In genomic region chr6:119541132-119541905, GRCh38 we compare ENCODE assay signal across 1 cellular context.
TF ChIP-seq lines count a peak whose summit lies in the region.

No MANE protein-coding gene starts in this region.

TF ChIP-seq in SK-N-SH, 30 proteins besides CTCF, POLR2A, EP300 and RAD21 (continued from another document):
- peak; percentile 87 for TF ChIP-seq SIN3A (IDR thresholded peaks at IDR 0.05; ENCODE audit: borderline replicate concordance, low read depth, low read length)
- peak; percentile 51 for TF ChIP-seq ELF1 (IDR thresholded peaks at IDR 0.05)
- TF ChIP-seq YY1 (IDR thresholded peaks at IDR 0.05; ENCODE audit: low read depth) = no peak
- TF ChIP-seq USF1 (IDR thresholded peaks at IDR 0.05; ENCODE audit: borderline replicate concordance, low read depth) = peak; percentile 50; the same call in 1 of the 2 replicates
- no peak for TF ChIP-seq MXI1 (IDR thresholded peaks at IDR 0.05; ENCODE audit: low read depth, low read length)
- no peak for TF ChIP-seq NRF1 (IDR thresholded peaks at IDR 0.05; ENCODE audit: low read depth, low read length)
- peak; percentile 99 for TF ChIP-seq TEAD4 (IDR thresholded peaks at IDR 0.05; ENCODE audit: borderline replicate concordance, insufficient read depth)
- TF ChIP-seq FOXM1 (IDR thresholded peaks at IDR 0.05; ENCODE audit: low read depth) = peak; percentile 98
- TF ChIP-seq NFIC (IDR thresholded peaks at IDR 0.05; ENCODE audit: borderline replicate concordance) = peak; percentile 98
- no peak for TF ChIP-seq USF2 (IDR thresholded peaks at IDR 0.05; ENCODE audit: borderline replicate concordance, low read depth, low read length)
- TF ChIP-seq FOSL2 (IDR thresholded peaks at IDR 0.05; ENCODE audit: borderline replicate concordance, low read depth) = peak; percentile 97
- TF ChIP-seq GATA2 (CRISPR knock-in tag; IDR thresholded peaks at IDR 0.05) = no peak
- no peak for TF ChIP-seq RCOR1 (IDR thresholded peaks at IDR 0.05; ENCODE audit: low read length)
- peak; percentile 90 for TF ChIP-seq ZBTB33 (IDR thresholded peaks at IDR 0.05; ENCODE audit: borderline replicate concordance, low read depth)
- peak; percentile 88 for TF ChIP-seq RXRA (IDR thresholded peaks at IDR 0.05; ENCODE audit: borderline replicate concordance, low read depth)
